10 cellular contexts compared by ENCODE assay signal in genomic region chr11:126186708-126187481, GRCh38. TPM values are rescaled to one million over a fixed set of nuclear protein-coding genes. Genes with fewer than 3 reads are reported as not detected.
DNase-seq lines count a peak whose midpoint lies in the region; ATAC-seq and TF ChIP-seq lines count a peak whose summit lies in the region.
"Had no signal": no experiment of that assay in that cellular context is flagged by ENCODE, and none has a peak within 500 bp of the region (broad histone marks: within the 10 kb centered on the region; RNA-seq: fewer than 3 reads in every experiment).

No MANE protein-coding gene starts in this region.

- no peaks in the 10 kb centered on the region for H3K36me3 ChIP-seq in fibroblast of lung (ENCODE audit: control insufficient read depth, insufficient read depth, low read length)

- no peaks in the 10 kb centered on the region for H3K9me3 Mint-ChIP-seq in T-helper 2 cell treated with Interferon-gamma antibody and Interleukin-4, amounts not matched to agents 5 μg/mL and 100 μg/mL, for 36 hours

- no peak overlapping the region for H3K9ac ChIP-seq in fibroblast of lung (ENCODE audit: insufficient read depth, low read length)

- H2AFZ ChIP-seq in fibroblast of lung (ENCODE audit: low read length): no peak overlapping the region

- H3K4me3 Mint-ChIP-seq in T-helper 2 cell treated with Interferon-gamma antibody and Interleukin-4, amounts not matched to agents 5 μg/mL and 100 μg/mL, for 36 hours: no peak overlapping the region

- H3K27ac Mint-ChIP-seq in T-helper 2 cell treated with Interferon-gamma antibody and Interleukin-4, amounts not matched to agents 5 μg/mL and 100 μg/mL, for 36 hours: peak overlapping the region; percentile 1

- H3K9me3 ChIP-seq in fibroblast of lung (ENCODE audit: control insufficient read depth, insufficient read depth, low read depth, low read length): no peaks in the 10 kb centered on the region
- H3K9me3 ChIP-seq: body of pancreas, SJCRH30 had no signal

- H4K20me1 ChIP-seq in fibroblast of lung (ENCODE audit: control insufficient read depth, extremely low read depth, insufficient read depth, low read length): no peaks in the 10 kb centered on the region

- no peak overlapping the region for H3K4me2 ChIP-seq in fibroblast of lung (ENCODE audit: extremely low read depth, insufficient read depth, low read length)

- peaks cover under 1% of the 10 kb centered on the region for H3K36me3 Mint-ChIP-seq in T-helper 2 cell treated with Interferon-gamma antibody and Interleukin-4, amounts not matched to agents 5 μg/mL and 100 μg/mL, for 36 hours (ENCODE audit: low read depth)

- peak; percentile 40 for ATAC-seq in sciatic nerve
- ATAC-seq: body of pancreas had no signal

- no peak overlapping the region for H3K27ac ChIP-seq in fibroblast of lung (ENCODE audit: insufficient read depth, low read length)
- H3K27ac ChIP-seq: body of pancreas had no signal

- H3K27me3 ChIP-seq in fibroblast of lung (ENCODE audit: control insufficient read depth, insufficient read depth, low read length): no peaks in the 10 kb centered on the region
- H3K27me3 ChIP-seq: body of pancreas, SJCRH30 had no signal

- no peaks in the 10 kb centered on the region for H3K79me2 ChIP-seq in fibroblast of lung (ENCODE audit: control insufficient read depth, insufficient read depth, low read length)

- no peaks in the 10 kb centered on the region for H3K27me3 Mint-ChIP-seq in T-helper 2 cell treated with Interferon-gamma antibody and Interleukin-4, amounts not matched to agents 5 μg/mL and 100 μg/mL, for 36 hours (ENCODE audit: low read depth)

- no peaks in the 10 kb centered on the region for H3K4me1 ChIP-seq in fibroblast of lung (ENCODE audit: control insufficient read depth, extremely low read depth, insufficient read depth, low read length)
- H3K4me1 ChIP-seq: body of pancreas had no signal

- TF ChIP-seq CTCF in fibroblast of lung (conservative IDR thresholded peaks at IDR 0.05 in 1 of 2, IDR thresholded peaks at IDR 0.05 in 1 of 2; ENCODE audit: low read depth in 1 of 2, low read length in 2 of 2): peak; percentile 9 to 38

- DNase-seq in T-helper 2 cell treated with Interferon-gamma antibody and Interleukin-4, amounts not matched to agents 5 μg/mL and 100 μg/mL, for 36 hours (ENCODE audit: low spot score): no peak
- DNase-seq in T-helper 2 cell (no peak), NCI-H446 treated with DMSO at 0.1 percent for 48 hours (lab: John Stamatoyannopoulos, UW) (peak; percentile 71), fibroblast of lung (ENCODE audit: low read depth in 2 of 2) (no peak), sciatic nerve (ENCODE audit: low spot score) (peak; percentile 56), AG08396 (ENCODE audit: low spot score) (no peak), pons (ENCODE audit: low spot score) (no peak), NCI-H1105 (lab: John Stamatoyannopoulos, UW) (no peak)
- DNase-seq: body of pancreas had no signal

- peaks cover 6% of the 10 kb centered on the region for H3K4me1 Mint-ChIP-seq in T-helper 2 cell treated with Interferon-gamma antibody and Interleukin-4, amounts not matched to agents 5 μg/mL and 100 μg/mL, for 36 hours (ENCODE audit: low read depth)

- H3K4me3 ChIP-seq in fibroblast of lung (replicated peaks in 1 of 4; ENCODE audit: control extremely low read depth in 1 of 4, insufficient read depth in 1 of 4, low read depth in 3 of 4, low read length in 4 of 4): no peak overlapping the region
- H3K4me3 ChIP-seq: body of pancreas, SJCRH30 had no signal

- intact Hi-C loops in sciatic nerve (cut with DNase I): no loop called here

RNA-seq across cellular contexts. Expression of gene RPUSD4, which starts 24.6 kb away (rescaled TPM):
- total RNA-seq in fibroblast of lung (26.9 and 28.2 TPM in 2 replicates), sciatic nerve (21.0 TPM)
- 16.3 and 19.6 TPM in 2 replicates for polyA plus RNA-seq in fibroblast of lung
- 16.9 and 18.8 TPM in 2 replicates for polyA plus RNA-seq in fibroblast of lung (2012)
- 23.2 and 34.2 TPM in 2 replicates for polyA minus RNA-seq in fibroblast of lung (ENCODE audit: low replicate concordance)

RNA-seq across cellular contexts. Expression of gene FAM118B, which starts 24.7 kb away (rescaled TPM):
- total RNA-seq in fibroblast of lung (18.7 and 21.0 TPM in 2 replicates), sciatic nerve (19.4 TPM)
- polyA plus RNA-seq in fibroblast of lung: 27.5 and 30.3 TPM in 2 replicates
- polyA plus RNA-seq in fibroblast of lung (2012): 20.8 and 21.7 TPM in 2 replicates
- polyA minus RNA-seq in fibroblast of lung (ENCODE audit: low replicate concordance): 1.7 and 3.9 TPM in 2 replicates

Comparison
In these comparisons a context has a peak if more than half of its experiments do, and no peak if none do; other contexts are left out.
1. DNase-seq: peak in NCI-H446 treated with DMSO at 0.1 percent for 48 hours (single experiment) and sciatic nerve (single experiment); none in T-helper 2 cell treated with Interferon-gamma antibody and Interleukin-4, amounts not matched to agents 5 μg/mL and 100 μg/mL, for 36 hours (single experiment), T-helper 2 cell (0 of 5), fibroblast of lung (0 of 2), AG08396 (single experiment), pons (single experiment) and NCI-H1105 (single experiment).